Comparison of ENCODE assay signal across 8 cellular contexts in genomic region chr12:113184900-113185179, GRCh38. TPM values are rescaled to one million over a fixed set of nuclear protein-coding genes. Genes with fewer than 3 reads are reported as not detected.
DNase-seq lines count a peak whose midpoint lies in the region; ATAC-seq and TF ChIP-seq lines count a peak whose summit lies in the region.

No MANE protein-coding gene starts in this region.

- peak overlapping the region; percentile 95 for H3K27ac ChIP-seq in DND-41 (ENCODE audit: low read length)
- H3K27ac ChIP-seq in KMS-11: peak overlapping the region; percentile 95

- H3K36me3 Mint-ChIP-seq in activated T-helper 2 cell treated with anti-CD3 and anti-CD28 coated beads, Interferon-gamma antibody, Interleukin-2, Interleukin-4, amounts not matched to agents 10 μg/mL and 5 μg/mL and 100 μg/mL, durations not matched to agents 14 hours and 24 hours and 36 hours (ENCODE audit: low read depth): peaks cover 49% of the 10 kb centered on the region
- peaks cover 36% of the 10 kb centered on the region for H3K36me3 Mint-ChIP-seq in nephron (ENCODE audit: low read depth)

- peak overlapping the region; percentile 94 for H3K9ac ChIP-seq in DND-41 (ENCODE audit: low read depth, low read length)
- peak overlapping the region; percentile 98 for H3K9ac ChIP-seq in KMS-11

- peak overlapping the region; percentile 93 for H3K27ac Mint-ChIP-seq in activated T-helper 2 cell treated with anti-CD3 and anti-CD28 coated beads, Interferon-gamma antibody, Interleukin-2, Interleukin-4, amounts not matched to agents 10 μg/mL and 5 μg/mL and 100 μg/mL, durations not matched to agents 14 hours and 24 hours and 36 hours
- H3K27ac Mint-ChIP-seq in nephron: peak overlapping the region; percentile 95 to 99 (median 96)

- no peak for TF ChIP-seq CTCF in DND-41 (IDR thresholded peaks at IDR 0.05; ENCODE audit: borderline replicate concordance, extremely low read depth, low read length, poor library complexity, severe bottlenecking)
- no peak for TF ChIP-seq CTCF in KMS-11 (conservative IDR thresholded peaks at IDR 0.05; ENCODE audit: low read depth, low read length)
- TF ChIP-seq CTCF in fibroblast of pulmonary artery (IDR thresholded peaks at IDR 0.05; ENCODE audit: low read length, missing control alignments): no peak
- TF ChIP-seq CTCF in nephron (IDR thresholded peaks at IDR 0.05; ENCODE audit: unreplicated experiment in 3 of 3): no peak

- peak overlapping the region; percentile 97 for H3K4me2 ChIP-seq in DND-41 (ENCODE audit: insufficient read depth, low read length)
- H3K4me2 ChIP-seq in KMS-11: peak overlapping the region; percentile 63; the same call in 1 of the 2 replicates

- peaks cover 60% of the 10 kb centered on the region for H3K36me3 ChIP-seq in DND-41 (ENCODE audit: insufficient read depth, low read length)
- no peaks in the 10 kb centered on the region for H3K36me3 ChIP-seq in KMS-11 (ENCODE audit: insufficient read depth)

- H3K4me1 Mint-ChIP-seq in activated T-helper 2 cell treated with anti-CD3 and anti-CD28 coated beads, Interferon-gamma antibody, Interleukin-2, Interleukin-4, amounts not matched to agents 10 μg/mL and 5 μg/mL and 100 μg/mL, durations not matched to agents 14 hours and 24 hours and 36 hours (ENCODE audit: low read depth): peaks cover 26% of the 10 kb centered on the region
- peaks cover 12% of the 10 kb centered on the region for H3K4me1 Mint-ChIP-seq in nephron

- H3K9me3 Mint-ChIP-seq in activated T-helper 2 cell treated with anti-CD3 and anti-CD28 coated beads, Interferon-gamma antibody, Interleukin-2, Interleukin-4, amounts not matched to agents 10 μg/mL and 5 μg/mL and 100 μg/mL, durations not matched to agents 14 hours and 24 hours and 36 hours: no peaks in the 10 kb centered on the region
- no peaks in the 10 kb centered on the region for H3K9me3 Mint-ChIP-seq in nephron

- H3K9me3 ChIP-seq in DND-41 (ENCODE audit: insufficient read depth, low read length, severe bottlenecking): no peaks in the 10 kb centered on the region

- H4K20me1 ChIP-seq in DND-41 (ENCODE audit: insufficient read depth, low read length) (peaks cover 42% of the 10 kb centered on the region), KMS-11 (ENCODE audit: insufficient read depth) (no peaks in the 10 kb centered on the region)

- peak overlapping the region; percentile 81 to 93 for H3K4me3 ChIP-seq in DND-41 (ENCODE audit: low read depth in 1 of 2, low read length in 2 of 2)
- no peak overlapping the region for H3K4me3 ChIP-seq in KMS-11 (IDR thresholded peaks at IDR 0.05; ENCODE audit: insufficient read depth, low read depth, low read length)
- peak overlapping the region; percentile 82 for H3K4me3 ChIP-seq in fibroblast of pulmonary artery (replicated peaks; ENCODE audit: low read depth, low read length)

- peak overlapping the region; percentile 97 for H2AFZ ChIP-seq in DND-41 (ENCODE audit: low read depth, low read length)
- H2AFZ ChIP-seq in KMS-11 (ENCODE audit: low read depth): peak overlapping the region; percentile 71

- peak overlapping the region; percentile 90 for H3K4me3 Mint-ChIP-seq in activated T-helper 2 cell treated with anti-CD3 and anti-CD28 coated beads, Interferon-gamma antibody, Interleukin-2, Interleukin-4, amounts not matched to agents 10 μg/mL and 5 μg/mL and 100 μg/mL, durations not matched to agents 14 hours and 24 hours and 36 hours (ENCODE audit: low read depth)
- peak overlapping the region; percentile 89 to 99 (median 95) for H3K4me3 Mint-ChIP-seq in nephron

- H3K27me3 Mint-ChIP-seq in activated T-helper 2 cell treated with anti-CD3 and anti-CD28 coated beads, Interferon-gamma antibody, Interleukin-2, Interleukin-4, amounts not matched to agents 10 μg/mL and 5 μg/mL and 100 μg/mL, durations not matched to agents 14 hours and 24 hours and 36 hours (ENCODE audit: low read depth): no peaks in the 10 kb centered on the region
- H3K27me3 Mint-ChIP-seq in nephron (ENCODE audit: low read depth): no peaks in the 10 kb centered on the region

- no peaks in the 10 kb centered on the region for H3K27me3 ChIP-seq in DND-41 (ENCODE audit: insufficient read depth, low read length, poor library complexity)
- no peaks in the 10 kb centered on the region for H3K27me3 ChIP-seq in KMS-11 (ENCODE audit: insufficient read depth, low read depth)

- ATAC-seq in DND-41 (ENCODE audit: insufficient read depth, low read depth): peak; percentile 88
- ATAC-seq in GM21723 (IDR thresholded peaks at IDR 0.05; ENCODE audit: unreplicated experiment): peak; percentile 83
- ATAC-seq in stimulated activated naive CD8-positive, alpha-beta T cell treated with anti-CD3 and anti-CD28 coated beads, Interleukin-15, Interleukin-2, amounts not matched to agents 100 U/mL and 50 U/mL, for 24 hours: peak; percentile 88

- H3K79me2 ChIP-seq in DND-41 (ENCODE audit: insufficient read depth, low read length) (peaks cover 93% of the 10 kb centered on the region), KMS-11 (ENCODE audit: insufficient read depth, low read depth) (peaks cover 30% of the 10 kb centered on the region)

- H3K4me1 ChIP-seq in DND-41 (ENCODE audit: insufficient read depth, low read length) (peaks cover 40% of the 10 kb centered on the region), KMS-11 (ENCODE audit: low read depth, poor library complexity, severe bottlenecking) (peaks cover 25% of the 10 kb centered on the region)

- intact Hi-C loops in activated T-helper 2 cell treated with anti-CD3 and anti-CD28 coated beads, Interferon-gamma antibody, Interleukin-2, Interleukin-4, amounts not matched to agents 10 μg/mL and 5 μg/mL and 100 μg/mL, durations not matched to agents 14 hours and 24 hours and 36 hours (cut with micrococcal nuclease): loop anchor here (1.0 kb wide), 2 partner anchors 23 to 36 kb away; partner anchors contain the start of gene TPCN1

- DNase-seq in DND-41 (peak; percentile 91), RPMI8226 (peak; percentile 93), fibroblast of pulmonary artery (ENCODE audit: low read depth) (peak; percentile 91)
- peak; percentile 88 for DNase-seq in activated T-helper 2 cell treated with anti-CD3 and anti-CD28 coated beads, Interferon-gamma antibody, Interleukin-2, Interleukin-4, amounts not matched to agents 10 μg/mL and 5 μg/mL and 100 μg/mL, durations not matched to agents 14 hours and 24 hours and 36 hours (ENCODE audit: low spot score)
- DNase-seq in stimulated activated naive CD8-positive, alpha-beta T cell treated with anti-CD3 and anti-CD28 coated beads, Interleukin-15, Interleukin-2, amounts not matched to agents 100 U/mL and 50 U/mL, for 24 hours: peak; percentile 90

RNA-seq across cellular contexts. Expression of gene DDX54, which starts 0.4 kb away (rescaled TPM):
- 115 and 118 TPM in 2 replicates for total RNA-seq in activated T-helper 2 cell treated with anti-CD3 and anti-CD28 coated beads, Interferon-gamma antibody, Interleukin-2, Interleukin-4, amounts not matched to agents 10 μg/mL and 5 μg/mL and 100 μg/mL, durations not matched to agents 14 hours and 24 hours and 36 hours

RNA-seq across cellular contexts. Expression of gene RITA1, which starts 0.7 kb away (rescaled TPM):
- total RNA-seq in activated T-helper 2 cell treated with anti-CD3 and anti-CD28 coated beads, Interferon-gamma antibody, Interleukin-2, Interleukin-4, amounts not matched to agents 10 μg/mL and 5 μg/mL and 100 μg/mL, durations not matched to agents 14 hours and 24 hours and 36 hours: 26.8 and 27.2 TPM in 2 replicates

RNA-seq across cellular contexts. Expression of gene CFAP73, which starts 35.3 kb away (rescaled TPM):
- 0.14 TPM in 1 of 2 replicates, not detected in the other for total RNA-seq in activated T-helper 2 cell treated with anti-CD3 and anti-CD28 coated beads, Interferon-gamma antibody, Interleukin-2, Interleukin-4, amounts not matched to agents 10 μg/mL and 5 μg/mL and 100 μg/mL, durations not matched to agents 14 hours and 24 hours and 36 hours

RNA-seq across cellular contexts. Expression of gene TPCN1, which starts 36.4 kb away (rescaled TPM):
- total RNA-seq in activated T-helper 2 cell treated with anti-CD3 and anti-CD28 coated beads, Interferon-gamma antibody, Interleukin-2, Interleukin-4, amounts not matched to agents 10 μg/mL and 5 μg/mL and 100 μg/mL, durations not matched to agents 14 hours and 24 hours and 36 hours: 44.9 and 47.5 TPM in 2 replicates

RNA-seq across cellular contexts. Expression of gene RASAL1, which starts 49.3 kb away (rescaled TPM):
- total RNA-seq in activated T-helper 2 cell treated with anti-CD3 and anti-CD28 coated beads, Interferon-gamma antibody, Interleukin-2, Interleukin-4, amounts not matched to agents 10 μg/mL and 5 μg/mL and 100 μg/mL, durations not matched to agents 14 hours and 24 hours and 36 hours: 2.2 TPM in 2 replicates
